ENCODE assay signal across 1 cellular context in the genomic region with DNA sequence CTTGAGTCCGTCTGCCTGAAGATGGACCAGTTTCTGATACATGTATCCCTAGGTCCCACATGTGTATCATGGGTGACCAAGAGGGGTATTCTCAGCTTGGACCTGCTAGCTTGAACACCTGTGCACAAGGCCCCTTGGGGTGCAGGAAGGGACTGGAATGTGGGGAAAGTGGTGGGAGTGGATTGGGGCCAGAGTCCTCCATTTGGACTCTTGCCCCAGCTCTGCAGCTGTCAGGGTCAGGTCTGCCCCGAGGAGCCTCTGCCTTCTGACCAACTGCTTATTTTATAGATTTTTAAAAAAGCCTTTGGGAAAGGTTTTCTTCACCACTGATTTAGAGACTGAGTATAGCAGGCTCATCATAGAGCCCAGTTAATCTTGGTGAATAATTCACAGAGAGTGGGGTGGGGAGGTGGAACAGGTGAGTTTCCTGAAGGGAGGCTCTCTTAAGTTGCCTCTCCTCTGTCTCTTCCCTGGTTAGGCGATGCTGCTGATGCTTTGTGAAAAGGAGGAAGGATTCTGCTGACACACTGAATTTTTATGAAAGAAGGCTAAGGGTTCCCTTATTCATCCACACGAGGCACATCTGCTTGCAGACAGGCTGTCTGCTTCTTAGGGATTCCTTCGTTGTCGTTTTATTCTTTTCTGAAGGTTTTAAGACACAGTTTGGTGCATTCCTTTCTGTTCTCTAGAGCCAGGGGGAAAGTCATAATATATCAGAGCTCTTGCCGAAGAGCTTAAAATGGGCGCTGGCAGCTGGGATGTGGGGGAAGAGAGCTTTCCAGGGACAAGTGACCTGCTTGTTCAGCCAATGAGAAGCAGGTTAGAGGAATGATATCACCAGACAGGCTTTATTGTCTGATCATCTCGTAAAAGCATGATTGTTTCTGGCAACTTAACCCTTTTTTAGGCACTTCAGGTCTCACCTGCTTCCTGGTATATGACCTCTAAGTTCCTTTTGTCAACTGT.
TF ChIP-seq lines count a peak whose summit lies in the region.

No MANE protein-coding gene starts in this region.

TF ChIP-seq in HepG2, 621 proteins besides CTCF, POLR2A, EP300 and RAD21 (continued from another document):
- TF ChIP-seq TEAD3 (CRISPR knock-in tag; optimal IDR thresholded peaks at IDR 0.05; ENCODE audit: borderline replicate concordance) (peak; percentile 30), BATF2 (CRISPR knock-in tag; IDR thresholded peaks at IDR 0.05) (no peak), ZMYM4 (CRISPR knock-in tag; IDR thresholded peaks at IDR 0.05) (peak; percentile 37; the same call in 1 of the 2 replicates), HNF4A (CRISPR knock-in tag; IDR thresholded peaks at IDR 0.05) (peak; percentile 57), HNF4G (IDR thresholded peaks at IDR 0.05; ENCODE audit: borderline replicate concordance, low read depth, low read length) (peak; percentile 42; the same call in 1 of the 2 replicates), HNF4G (CRISPR knock-in tag; IDR thresholded peaks at IDR 0.05; ENCODE audit: borderline replicate concordance, low read depth) (no peak), MAFF (IDR thresholded peaks at IDR 0.05; ENCODE audit: low read depth, low read length) (peak; percentile 76)
